Comparison of ENCODE assay signal across 31 cellular contexts in genomic region chr2:146189541-146189940, GRCh38.
"Had no signal": no experiment of that assay in that cellular context is flagged by ENCODE, and none has a peak within 500 bp of the region (broad histone marks: within the 10 kb centered on the region; RNA-seq: fewer than 3 reads in every experiment).

No MANE protein-coding gene starts in this region.

- DNase-seq: activated CD4-positive, alpha-beta T cell treated with anti-CD3 and anti-CD28 coated beads for 1 hour; activated CD4-positive, alpha-beta T cell treated with anti-CD3 and anti-CD28 coated beads, Interleukin-2, amount 50 U/mL, for 1 hour; activated CD8-positive, alpha-beta T cell treated with anti-CD3 and anti-CD28 coated beads for 36 hours; activated T-cell treated with anti-CD3 and anti-CD28 coated beads, Interleukin-2, amount 50 U/mL, for 4 hours; endodermal cell; foreskin keratinocyte; heart right ventricle; islet precursor cell; left ventricle myocardium superior; naive B cell; nephron progenitor cell; nucleus accumbens; pancreas; psoas muscle; sigmoid colon; stimulated activated CD4-positive, alpha-beta T cell treated with anti-CD3 and anti-CD28 coated beads, Interleukin-1b, Interleukin-23, amount 100 ng/mL, for 48 hours; stimulated activated CD4-positive, alpha-beta T cell treated with anti-CD3 and anti-CD28 coated beads, Interleukin-4, amount 100 ng/mL, for 4 hours; stimulated activated CD8-positive, alpha-beta memory T cell treated with anti-CD3 and anti-CD28 coated beads, Interleukin-4, amount 100 ng/mL, for 48 hours; stimulated activated naive CD8-positive, alpha-beta T cell treated with anti-CD3 and anti-CD28 coated beads, Interleukin-15, amount 100 ng/mL, for 72 hours; substantia nigra had no signal

- H3K27me3 Mint-ChIP-seq: activated CD8-positive, alpha-beta T cell treated with anti-CD3 and anti-CD28 coated beads for 36 hours; activated T-helper 17 cell treated with anti-CD3 and anti-CD28 coated beads, Interleukin-2, amount 50 U/mL, for 72 hours; central memory CD8-positive, alpha-beta T cell; dendritic cell treated with granulocyte-macrophage colony-stimulating factor and Interleukin-4, amounts not matched to agents 40 ng/mL and 50 ng/mL, for 4 days; naive B cell; stimulated activated memory B cell treated with anti-CD40 and anti-IgM and Interleukin-4, amounts not matched to agents 10 μg/mL and 1 μg/mL and 100 μg/mL, for 72 hours; stimulated activated naive CD8-positive, alpha-beta T cell treated with anti-CD3 and anti-CD28 coated beads, Interleukin-15, amount 100 ng/mL, for 72 hours had no signal

- H3K4me1 Mint-ChIP-seq: activated T-helper 17 cell treated with anti-CD3 and anti-CD28 coated beads, Interleukin-2, amount 50 U/mL, for 72 hours; central memory CD8-positive, alpha-beta T cell; endodermal cell; naive B cell; stimulated activated memory B cell treated with anti-CD40 and anti-IgM and Interleukin-4, amounts not matched to agents 10 μg/mL and 1 μg/mL and 100 μg/mL, for 72 hours; stimulated activated naive CD8-positive, alpha-beta T cell treated with anti-CD3 and anti-CD28 coated beads, Interleukin-15, amount 100 ng/mL, for 72 hours had no signal

- H3K4me1 ChIP-seq: breast epithelium, foreskin keratinocyte, heart right ventricle, pancreas, psoas muscle, sigmoid colon, vagina had no signal

- H3K9me3 ChIP-seq: breast epithelium, heart right ventricle, pancreas, psoas muscle, sigmoid colon, vagina had no signal

- ATAC-seq: activated CD8-positive, alpha-beta T cell treated with anti-CD3 and anti-CD28 coated beads for 36 hours; activated naive CD4-positive, alpha-beta T cell treated with anti-CD3 and anti-CD28 coated beads, Interleukin-2, amount 50 U/mL, for 72 hours; activated T-cell treated with anti-CD3 and anti-CD28 coated beads, Interleukin-2, amount 50 U/mL, for 4 hours; activated T-helper 17 cell treated with anti-CD3 and anti-CD28 coated beads, Interleukin-2, amount 50 U/mL, for 72 hours; esophagus mucosa; foreskin keratinocyte; heart right ventricle; left ventricle myocardium superior; pancreas; psoas muscle; stimulated activated memory B cell treated with anti-CD40 and anti-IgM and Interleukin-4, amounts not matched to agents 10 μg/mL and 1 μg/mL and 100 μg/mL, for 72 hours; stimulated activated naive CD8-positive, alpha-beta T cell treated with anti-CD3 and anti-CD28 coated beads, Interleukin-15, amount 100 ng/mL, for 72 hours; WTC11 had no signal

- H3K36me3 ChIP-seq: breast epithelium, heart right ventricle, pancreas, sigmoid colon, vagina had no signal

- H3K4me3 Mint-ChIP-seq: activated CD8-positive, alpha-beta T cell treated with anti-CD3 and anti-CD28 coated beads for 36 hours; activated T-cell treated with anti-CD3 and anti-CD28 coated beads, Interleukin-2, amount 50 U/mL, for 4 hours; activated T-helper 17 cell treated with anti-CD3 and anti-CD28 coated beads, Interleukin-2, amount 50 U/mL, for 72 hours; central memory CD8-positive, alpha-beta T cell; dendritic cell treated with granulocyte-macrophage colony-stimulating factor and Interleukin-4, amounts not matched to agents 40 ng/mL and 50 ng/mL, for 4 days; endodermal cell; naive B cell; nephron progenitor cell; stimulated activated memory B cell treated with anti-CD40 and anti-IgM and Interleukin-4, amounts not matched to agents 10 μg/mL and 1 μg/mL and 100 μg/mL, for 72 hours; stimulated activated naive CD8-positive, alpha-beta T cell treated with anti-CD3 and anti-CD28 coated beads, Interleukin-15, amount 100 ng/mL, for 72 hours; type B pancreatic cell; WTC11 had no signal

- H3K9me3 Mint-ChIP-seq: activated CD8-positive, alpha-beta T cell treated with anti-CD3 and anti-CD28 coated beads for 36 hours; activated T-cell treated with anti-CD3 and anti-CD28 coated beads, Interleukin-2, amount 50 U/mL, for 4 hours; activated T-helper 17 cell treated with anti-CD3 and anti-CD28 coated beads, Interleukin-2, amount 50 U/mL, for 72 hours; dendritic cell treated with granulocyte-macrophage colony-stimulating factor and Interleukin-4, amounts not matched to agents 40 ng/mL and 50 ng/mL, for 4 days; endodermal cell; naive B cell; nephron progenitor cell; stimulated activated memory B cell treated with anti-CD40 and anti-IgM and Interleukin-4, amounts not matched to agents 10 μg/mL and 1 μg/mL and 100 μg/mL, for 72 hours; WTC11 had no signal

- FAIRE-seq: pancreas had no signal

- H3K27ac Mint-ChIP-seq: activated CD8-positive, alpha-beta T cell treated with anti-CD3 and anti-CD28 coated beads for 36 hours; activated naive CD4-positive, alpha-beta T cell treated with anti-CD3 and anti-CD28 coated beads, Interleukin-2, amount 50 U/mL, for 72 hours; activated T-helper 17 cell treated with anti-CD3 and anti-CD28 coated beads, Interleukin-2, amount 50 U/mL, for 72 hours; dendritic cell treated with granulocyte-macrophage colony-stimulating factor and Interleukin-4, amounts not matched to agents 40 ng/mL and 50 ng/mL, for 4 days; endodermal cell; naive B cell; nephron progenitor cell; stimulated activated memory B cell treated with anti-CD40 and anti-IgM and Interleukin-4, amounts not matched to agents 10 μg/mL and 1 μg/mL and 100 μg/mL, for 72 hours; stimulated activated naive CD8-positive, alpha-beta T cell treated with anti-CD3 and anti-CD28 coated beads, Interleukin-15, amount 100 ng/mL, for 72 hours; type B pancreatic cell; WTC11 had no signal

- H3K4me3 ChIP-seq: breast epithelium, heart right ventricle, pancreas, psoas muscle, sigmoid colon, smooth muscle cell, vagina had no signal

- H3K36me3 Mint-ChIP-seq: activated naive CD4-positive, alpha-beta T cell treated with anti-CD3 and anti-CD28 coated beads, Interleukin-2, amount 50 U/mL, for 72 hours; naive B cell; stimulated activated memory B cell treated with anti-CD40 and anti-IgM and Interleukin-4, amounts not matched to agents 10 μg/mL and 1 μg/mL and 100 μg/mL, for 72 hours; type B pancreatic cell; WTC11 had no signal
